In genomic region chr7:237385-237784, GRCh38 we compare ENCODE assay signal across 38 cellular contexts. TPM values are rescaled to one million over a fixed set of nuclear protein-coding genes. Genes with fewer than 3 reads are reported as not detected.
"Had no signal": no experiment of that assay in that cellular context is flagged by ENCODE, and none has a peak within 500 bp of the region (broad histone marks: within the 10 kb centered on the region; RNA-seq: fewer than 3 reads in every experiment).

No MANE protein-coding gene starts in this region.

- ATAC-seq: activated CD8-positive, alpha-beta T cell treated with anti-CD3 and anti-CD28 coated beads for 36 hours; activated naive CD4-positive, alpha-beta T cell treated with anti-CD3 and anti-CD28 coated beads, Interleukin-2, amount 50 U/mL, for 72 hours; activated T-cell treated with anti-CD3 and anti-CD28 coated beads, Interleukin-2, amount 50 U/mL, for 4 hours; activated T-cell treated with anti-CD3 and anti-CD28 coated beads, Interleukin-2, amount 50 U/mL, for 72 hours; activated T-helper 17 cell treated with anti-CD3 and anti-CD28 coated beads, Interleukin-2, amount 50 U/mL, for 72 hours; body of pancreas had no signal

- H3K27me3 ChIP-seq: adrenal gland, body of pancreas, brain microvascular endothelial cell, cardiac muscle cell, colonic mucosa had no signal

- H3K36me3 ChIP-seq: adrenal gland, cardiac muscle cell, colonic mucosa had no signal

- H3K4me3 ChIP-seq: adrenal gland, body of pancreas, cardiac muscle cell, colonic mucosa had no signal

- FAIRE-seq: astrocyte, bronchial epithelial cell, TTC549 had no signal

- H3K4me1 ChIP-seq: colonic mucosa had no signal

- H3K27ac ChIP-seq: adrenal gland, body of pancreas, brain microvascular endothelial cell, cardiac muscle cell, colonic mucosa had no signal

- H3K9me3 ChIP-seq: adrenal gland, body of pancreas, colonic mucosa had no signal

- DNase-seq: activated B cell treated with CpG ODN at 0.5 μM for 24 hours; activated CD4-positive, alpha-beta memory T cell treated with anti-CD3 and anti-CD28 coated beads for 36 hours; activated CD4-positive, alpha-beta T cell treated with anti-CD3 and anti-CD28 coated beads for 4 hours; activated CD4-positive, alpha-beta T cell treated with anti-CD3 and anti-CD28 coated beads, Interleukin-2, amount 10 ng/mL, durations not matched to agents 24 days and 14 days; activated CD4-positive, alpha-beta T cell treated with anti-CD3 and anti-CD28 coated beads, Interleukin-2, amount 50 U/mL, for 1 hour; activated CD4-positive, alpha-beta T cell treated with anti-CD3 and anti-CD28 coated beads, Interleukin-2, amount 50 U/mL, for 4 hours; activated CD4-positive, CD25-positive, alpha-beta regulatory T cell treated with anti-CD3 and anti-CD28 coated beads, Interleukin-2, amount 50 U/mL, for 72 hours; activated CD8-positive, alpha-beta memory T cell treated with anti-CD3 and anti-CD28 coated beads, Interleukin-2, amount 50 U/mL, for 4 hours; activated CD8-positive, alpha-beta T cell treated with anti-CD3 and anti-CD28 coated beads for 36 hours; activated effector memory CD4-positive, alpha-beta T cell treated with anti-CD3 and anti-CD28 coated beads, Interleukin-2, amount 50 U/mL, for 16 hours; activated gamma-delta T cell treated with Interleukin-2 at 50 U/mL for 16 hours; activated naive CD4-positive, alpha-beta T cell; activated naive CD4-positive, alpha-beta T cell treated with anti-CD3 and anti-CD28 coated beads for 36 hours; activated naive CD4-positive, alpha-beta T cell treated with anti-CD3 and anti-CD28 coated beads, Interleukin-2, amount 50 U/mL, for 16 hours; activated naive CD8-positive, alpha-beta T cell treated with anti-CD3 and anti-CD28 coated beads for 36 hours; activated T-cell treated with anti-CD3 and anti-CD28 coated beads for 4 hours; activated T-cell treated with anti-CD3 and anti-CD28 coated beads, Interleukin-2, amount 50 U/mL, for 1 hour; activated T-cell treated with anti-CD3 and anti-CD28 coated beads, Interleukin-2, amount 50 U/mL, for 4 hours; activated T-cell treated with anti-CD3 and anti-CD28 coated beads, Interleukin-2, amount 50 U/mL, for 72 hours; amniotic stem cell; aorta; body of pancreas; brain microvascular endothelial cell; caudate nucleus; cerebellar nuclear complex; colonic mucosa; T-helper 2 cell; T-helper 9 cell had no signal

RNA-seq across cellular contexts. Expression of gene FOXL3, which starts 52.6 kb away (rescaled TPM):
- total RNA-seq: activated B cell treated with CpG ODN at 0.5 μM for 24 hours; activated CD4-positive, alpha-beta memory T cell treated with anti-CD3 and anti-CD28 coated beads for 36 hours; activated CD4-positive, alpha-beta T cell treated with anti-CD3 and anti-CD28 coated beads, Interleukin-2, amount 10 ng/mL, durations not matched to agents 24 days and 14 days; activated CD8-positive, alpha-beta memory T cell treated with anti-CD3 and anti-CD28 coated beads for 36 hours; activated CD8-positive, alpha-beta T cell treated with anti-CD3 and anti-CD28 coated beads for 36 hours; activated naive CD4-positive, alpha-beta T cell treated with anti-CD3 and anti-CD28 coated beads for 36 hours; activated naive CD4-positive, alpha-beta T cell treated with anti-CD3 and anti-CD28 coated beads, Interleukin-2, amount 50 U/mL, for 72 hours; activated naive CD8-positive, alpha-beta T cell treated with anti-CD3 and anti-CD28 coated beads for 36 hours; activated T-cell treated with anti-CD3 and anti-CD28 coated beads, Interleukin-2, amount 50 U/mL, for 4 hours; activated T-cell treated with anti-CD3 and anti-CD28 coated beads, Interleukin-2, amount 50 U/mL, for 72 hours; activated T-helper 1 cell treated with anti-CD3 and anti-CD28 coated beads, Interleukin-12 subunit alpha, Interleukin-12 subunit beta, Interleukin-2, Interleukin-4 antibody, amounts not matched to agents 30 ng/mL and 10 ng/mL and 1 ng/mL, durations not matched to agents 14 hours and 24 hours and 36 hours; activated T-helper 17 cell treated with anti-CD3 and anti-CD28 coated beads, Interleukin-2, amount 50 U/mL, for 72 hours; adrenal gland; aorta; astrocyte; body of pancreas; bronchial epithelial cell; cardiac muscle cell; chondrocyte had no signal
- polyA plus RNA-seq: adrenal gland, aorta, cardiac muscle cell had no signal
